ENCODE assay signal across 8 cellular contexts in the genomic region with DNA sequence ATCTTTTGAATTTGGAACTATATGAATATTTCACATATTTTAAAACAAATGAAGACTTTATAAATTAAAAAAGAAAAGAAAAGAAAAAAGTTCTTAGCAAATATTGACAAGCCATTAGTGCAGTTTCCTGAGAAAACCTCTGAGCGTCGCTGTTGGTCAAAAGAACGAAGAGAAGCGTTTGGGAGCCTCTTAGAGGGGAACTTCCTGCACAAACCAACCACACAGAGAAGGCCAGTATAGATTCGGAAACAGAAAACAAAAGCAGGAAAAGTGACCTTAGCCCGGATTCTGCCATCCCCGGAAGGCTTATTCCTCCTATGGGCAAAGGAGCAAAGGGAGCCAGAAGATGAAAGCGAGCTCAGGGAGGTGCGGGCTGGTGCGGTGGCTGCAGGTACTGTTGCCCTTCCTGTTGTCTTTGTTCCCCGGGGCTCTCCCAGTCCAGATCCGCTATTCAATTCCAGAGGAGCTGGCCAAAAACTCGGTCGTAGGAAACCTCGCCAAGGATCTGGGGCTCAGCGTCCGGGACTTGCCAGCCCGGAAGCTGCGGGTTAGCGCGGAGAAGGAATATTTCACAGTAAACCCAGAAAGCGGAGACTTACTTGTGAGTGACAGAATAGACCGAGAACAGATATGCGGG. TPM values are rescaled to one million over a fixed set of nuclear protein-coding genes. Genes with fewer than 3 reads are reported as not detected.
DNase-seq lines count a peak whose midpoint lies in the region; ATAC-seq and TF ChIP-seq lines count a peak whose summit lies in the region.

A gene (plus strand): TSS at position 205 of the 637 bp plus-strand sequence. CDS start 142 bp downstream, at position 347.

- peaks cover 11% of the 10 kb centered on the region for H3K9me3 ChIP-seq in CD8-positive, alpha-beta T cell (ENCODE audit: low read length)
- peaks cover 56% of the 10 kb centered on the region for H3K9me3 ChIP-seq in mucosa of descending colon

- H3K27ac ChIP-seq in CD8-positive, alpha-beta T cell (ENCODE audit: low read depth, low read length) = peak within 1 kb of the TSS; percentile 12

- ATAC-seq in CD8-positive, alpha-beta T cell = peak; percentile 55
- peak; percentile 84 for ATAC-seq in GM21619 (IDR thresholded peaks at IDR 0.05; ENCODE audit: unreplicated experiment)
- no peak for ATAC-seq in central memory CD8-positive, alpha-beta T cell (replicated peaks; ENCODE audit: extremely low read depth, poor library complexity, severe bottlenecking)
- peak; percentile 33 for ATAC-seq in mucosa of descending colon
- no peak for ATAC-seq in GM18867 (IDR thresholded peaks at IDR 0.05; ENCODE audit: unreplicated experiment)
- no peak for ATAC-seq in HG03521 (IDR thresholded peaks at IDR 0.05; ENCODE audit: unreplicated experiment)

- H3K36me3 Mint-ChIP-seq in CD8-positive, alpha-beta T cell = peaks cover 13% of the 10 kb centered on the region
- H3K36me3 Mint-ChIP-seq in central memory CD8-positive, alpha-beta T cell (ENCODE audit: insufficient read depth) = peaks cover 8% of the 10 kb centered on the region

- no peaks in the 10 kb centered on the region for H3K4me1 ChIP-seq in CD8-positive, alpha-beta T cell (ENCODE audit: insufficient read depth, low read length)
- no peaks in the 10 kb centered on the region for H3K4me1 ChIP-seq in mucosa of descending colon (ENCODE audit: low read depth)

- H3K4me3 ChIP-seq in CD8-positive, alpha-beta T cell (ENCODE audit: low read depth, low read length) = peak within 1 kb of the TSS; percentile 36
- H3K4me3 ChIP-seq in mucosa of descending colon = no peak within 1 kb of the TSS

- H3K4me1 Mint-ChIP-seq in CD8-positive, alpha-beta T cell (ENCODE audit: low read depth) = peaks cover 2% of the 10 kb centered on the region
- H3K4me1 Mint-ChIP-seq in central memory CD8-positive, alpha-beta T cell = peaks cover 6% of the 10 kb centered on the region

- TF ChIP-seq CTCF in CD8-positive, alpha-beta T cell (IDR thresholded peaks at IDR 0.05) = peak; percentile 48
- TF ChIP-seq CTCF in mucosa of descending colon (IDR thresholded peaks at IDR 0.05) = no peak

- no peak for DNase-seq in CD8-positive, alpha-beta T cell
- DNase-seq in NCI-H460 (ENCODE audit: extremely low read depth, low read depth) (peak; percentile 56), mucosa of descending colon (no peak), NCI-H1417 treated with DMSO at 0.1 percent for 48 hours (lab: John Stamatoyannopoulos, UW) (no peak)
- DNase-seq in central memory CD8-positive, alpha-beta T cell (ENCODE audit: low spot score in 2 of 2) = no peak

- H3K36me3 ChIP-seq in CD8-positive, alpha-beta T cell (ENCODE audit: insufficient read depth, low read length) = no peaks in the 10 kb centered on the region
- no peaks in the 10 kb centered on the region for H3K36me3 ChIP-seq in mucosa of descending colon (ENCODE audit: low read depth)

- peaks cover 6% of the 10 kb centered on the region for H3K27me3 ChIP-seq in CD8-positive, alpha-beta T cell (ENCODE audit: insufficient read depth, low read length)

- CTCF ChIA-PET in CD8-positive, alpha-beta T cell (lab: Charles Lee) = interaction anchor here (0.7 to 1.6 kb wide), 2 partner anchors 29 to 198 kb away, joined by 3 to 6 read pairs; no protein-coding TSS in a partner anchor

- H3K9me3 Mint-ChIP-seq in CD8-positive, alpha-beta T cell = peaks cover 32% of the 10 kb centered on the region
- H3K9me3 Mint-ChIP-seq in central memory CD8-positive, alpha-beta T cell = peaks cover 14% of the 10 kb centered on the region

- H3K4me3 Mint-ChIP-seq in CD8-positive, alpha-beta T cell = peak within 1 kb of the TSS; percentile 84
- peak within 1 kb of the TSS; percentile 79 for H3K4me3 Mint-ChIP-seq in central memory CD8-positive, alpha-beta T cell

- intact Hi-C loops in CD8-positive, alpha-beta T cell (cut with DNase I, micrococcal nuclease) = no loop called here
- intact Hi-C loops in mucosa of descending colon (cut with DNase I, micrococcal nuclease) = no loop called here

- H3K27ac Mint-ChIP-seq in CD8-positive, alpha-beta T cell = no peak within 1 kb of the TSS
- peak within 1 kb of the TSS; percentile 87 for H3K27ac Mint-ChIP-seq in central memory CD8-positive, alpha-beta T cell (ENCODE audit: low read depth)

- POLR2A ChIA-PET in CD8-positive, alpha-beta T cell (lab: Charles Lee) = no interaction called here

- peaks cover 72% of the 10 kb centered on the region for H3K27me3 Mint-ChIP-seq in CD8-positive, alpha-beta T cell (ENCODE audit: low read depth)
- peaks cover 85% of the 10 kb centered on the region for H3K27me3 Mint-ChIP-seq in central memory CD8-positive, alpha-beta T cell

RNA-seq across cellular contexts. Expression of the gene that starts here (rescaled TPM):
- total RNA-seq in CD8-positive, alpha-beta T cell = under 1 TPM; 0.28 to 0.30 TPM
- 1.8 and 2.0 TPM in 2 replicates for total RNA-seq in NCI-H460 (2014; rRNA removed; shearing (Covaris generic))
- polyA plus RNA-seq in NCI-H460 (2014; cell fraction: nucleus; rRNA removed) = 2.0 and 3.0 TPM in 2 replicates
- 1 to 10 TPM; 1.5 to 5.7 (median 2.8) TPM for total RNA-seq in mucosa of descending colon

Comparison
In these comparisons a context has a peak if more than half of its experiments do, and no peak if none do; other contexts are left out.
1. Peak in ATAC-seq, H3K4me3 ChIP-seq and H3K27ac ChIP-seq in CD8-positive, alpha-beta T cell; RNA of the gene not detected or under 1 TPM.
2. ATAC-seq: peak in GM21619 (single experiment) and mucosa of descending colon (single experiment); none in central memory CD8-positive, alpha-beta T cell (single experiment), GM18867 (single experiment) and HG03521 (single experiment).